Comparison of ENCODE assay signal across 8 cellular contexts in genomic region chr6:41732601-41733348, GRCh38. TPM values are rescaled to one million over a fixed set of nuclear protein-coding genes. Genes with fewer than 3 reads are reported as not detected.
DNase-seq lines count a peak whose midpoint lies in the region; ATAC-seq lines count a peak whose summit lies in the region.

No MANE protein-coding gene starts in this region.

- ATAC-seq in HG03342 (IDR thresholded peaks at IDR 0.05; ENCODE audit: unreplicated experiment): peak; percentile 41

- no peak overlapping the region for H3K23ac ChIP-seq in trophoblast cell (ENCODE audit: low read length)

- H3K36me3 ChIP-seq in trophoblast cell (ENCODE audit: control insufficient read depth in 1 of 2, insufficient read depth in 2 of 2, low read length in 2 of 2): no peaks in the 10 kb centered on the region

- intact Hi-C loops in activated CD4-positive, alpha-beta T cell treated with anti-CD3 and anti-CD28 coated beads, Interleukin-2, amount 10 ng/mL, durations not matched to agents 24 days and 14 days (cut with micrococcal nuclease): loop anchor here (10.0 kb wide), 1 partner anchor 658 kb away; the partner anchor contains the start of genes NFYA and OARD1

- H3K4me1 ChIP-seq in trophoblast cell (ENCODE audit: control insufficient read depth in 1 of 2, insufficient read depth in 2 of 2, low read length in 2 of 2): peaks cover 19 to 22% of the 10 kb centered on the region in 2 experiments

- no peak overlapping the region for H2BK120ac ChIP-seq in trophoblast cell (ENCODE audit: insufficient read depth, low read length, poor library complexity)

- H3K36me3 Mint-ChIP-seq in activated CD4-positive, alpha-beta T cell treated with anti-CD3 and anti-CD28 coated beads, Interleukin-2, amount 10 ng/mL, durations not matched to agents 24 days and 14 days (ENCODE audit: low read depth): no peaks in the 10 kb centered on the region

- H3K4me2 ChIP-seq in trophoblast cell (ENCODE audit: low read length): peak overlapping the region; percentile 17

- no peak overlapping the region for H3K18ac ChIP-seq in trophoblast cell (ENCODE audit: low read length)

- H4K91ac ChIP-seq in trophoblast cell (ENCODE audit: low read depth, low read length): peak overlapping the region; percentile 20

- H3K27me3 ChIP-seq in trophoblast cell (ENCODE audit: insufficient read depth, low read length): no peaks in the 10 kb centered on the region

- peaks cover 40% of the 10 kb centered on the region for H3K4me1 Mint-ChIP-seq in activated CD4-positive, alpha-beta T cell treated with anti-CD3 and anti-CD28 coated beads, Interleukin-2, amount 10 ng/mL, durations not matched to agents 24 days and 14 days

- no peaks in the 10 kb centered on the region for H3K27me3 Mint-ChIP-seq in activated CD4-positive, alpha-beta T cell treated with anti-CD3 and anti-CD28 coated beads, Interleukin-2, amount 10 ng/mL, durations not matched to agents 24 days and 14 days

- H3K4me3 Mint-ChIP-seq in activated CD4-positive, alpha-beta T cell treated with anti-CD3 and anti-CD28 coated beads, Interleukin-2, amount 10 ng/mL, durations not matched to agents 24 days and 14 days: peak overlapping the region; percentile 86

- peak; percentile 53 for DNase-seq in NCI-H748 (lab: John Stamatoyannopoulos, UW; ENCODE audit: unreplicated experiment)
- DNase-seq in NCI-H748 treated with DMSO at 0.1 percent for 48 hours (lab: John Stamatoyannopoulos, UW): no peak
- peak; percentile 89 for DNase-seq in activated CD4-positive, alpha-beta T cell treated with anti-CD3 and anti-CD28 coated beads, Interleukin-2, amount 10 ng/mL, durations not matched to agents 24 days and 14 days
- DNase-seq in effector CD8-positive, alpha-beta T cell (lab: John Stamatoyannopoulos, UW): peak; percentile 39
- no peak for DNase-seq in trophoblast cell
- DNase-seq in GOT3 (lab: John Stamatoyannopoulos, UW): no peak
- DNase-seq in epidermal melanocyte (ENCODE audit: insufficient read length, low spot score): no peak

- WGBS in trophoblast cell (ENCODE audit: extremely low coverage, insufficient coverage, insufficient read length): no CpG with 5 or more reads among the region's 8 CpGs

- H3K79me1 ChIP-seq in trophoblast cell (ENCODE audit: low read length): peaks cover 20% of the 10 kb centered on the region

- H4K8ac ChIP-seq in trophoblast cell (ENCODE audit: low read depth, low read length): no peak overlapping the region

- peak overlapping the region; percentile 5 for H2BK12ac ChIP-seq in trophoblast cell (ENCODE audit: low read length)

- H4K12ac ChIP-seq in trophoblast cell (ENCODE audit: low read depth, low read length): no peak overlapping the region

- no peaks in the 10 kb centered on the region for H3K9me3 Mint-ChIP-seq in activated CD4-positive, alpha-beta T cell treated with anti-CD3 and anti-CD28 coated beads, Interleukin-2, amount 10 ng/mL, durations not matched to agents 24 days and 14 days

- H3K27ac Mint-ChIP-seq in activated CD4-positive, alpha-beta T cell treated with anti-CD3 and anti-CD28 coated beads, Interleukin-2, amount 10 ng/mL, durations not matched to agents 24 days and 14 days: peak overlapping the region; percentile 43

- H2AFZ ChIP-seq in trophoblast cell (ENCODE audit: insufficient read depth, low read length, poor library complexity): peak overlapping the region; percentile 15

- no peak overlapping the region for H3K4ac ChIP-seq in trophoblast cell (ENCODE audit: low read depth, low read length)

- peak overlapping the region; percentile 27 for H2AK5ac ChIP-seq in trophoblast cell (ENCODE audit: low read length)

- H3K9me3 ChIP-seq in trophoblast cell (ENCODE audit: insufficient read depth, low read depth, low read length): no peaks in the 10 kb centered on the region

- no peak overlapping the region for H3K4me3 ChIP-seq in trophoblast cell (ENCODE audit: low read depth, low read length)

- peak overlapping the region; percentile 9 for H3K9ac ChIP-seq in trophoblast cell (ENCODE audit: low read length)

- H3K14ac ChIP-seq in trophoblast cell (ENCODE audit: low read length): no peak overlapping the region

- H2BK5ac ChIP-seq in trophoblast cell (ENCODE audit: low read depth, low read length, poor library complexity): no peak overlapping the region

- H3K27ac ChIP-seq in trophoblast cell (ENCODE audit: low read depth, low read length): no peak overlapping the region

- H3K79me2 ChIP-seq in trophoblast cell (ENCODE audit: control insufficient read depth, insufficient read depth, low read length, poor library complexity): peaks cover 8% of the 10 kb centered on the region

RNA-seq across cellular contexts. Expression of gene TFEB, which starts 2.6 kb away (rescaled TPM):
- 14.1 and 14.9 TPM in 2 replicates for total RNA-seq in activated CD4-positive, alpha-beta T cell treated with anti-CD3 and anti-CD28 coated beads, Interleukin-2, amount 10 ng/mL, durations not matched to agents 24 days and 14 days
- 25.4 and 27.9 TPM in 2 replicates for polyA plus RNA-seq in trophoblast cell (2013)

RNA-seq across cellular contexts. Expression of gene PGC, which starts 14.4 kb away (rescaled TPM):
- not detected in 2 replicates for total RNA-seq in activated CD4-positive, alpha-beta T cell treated with anti-CD3 and anti-CD28 coated beads, Interleukin-2, amount 10 ng/mL, durations not matched to agents 24 days and 14 days
- polyA plus RNA-seq in trophoblast cell (2013): 14.2 and 17.6 TPM in 2 replicates

RNA-seq across cellular contexts. Expression of gene FRS3, which starts 46.9 kb away (rescaled TPM):
- total RNA-seq in activated CD4-positive, alpha-beta T cell treated with anti-CD3 and anti-CD28 coated beads, Interleukin-2, amount 10 ng/mL, durations not matched to agents 24 days and 14 days: 4.7 and 6.8 TPM in 2 replicates
- 3.6 and 4.1 TPM in 2 replicates for polyA plus RNA-seq in trophoblast cell (2013)

RNA-seq across cellular contexts. Expression of gene PRICKLE4, which starts 47.8 kb away (rescaled TPM):
- total RNA-seq in activated CD4-positive, alpha-beta T cell treated with anti-CD3 and anti-CD28 coated beads, Interleukin-2, amount 10 ng/mL, durations not matched to agents 24 days and 14 days: not detected in 2 replicates
- 0.29 and 0.36 TPM in 2 replicates for polyA plus RNA-seq in trophoblast cell (2013)

RNA-seq across cellular contexts. Expression of gene TOMM6, which starts 54.7 kb away (rescaled TPM):
- total RNA-seq in activated CD4-positive, alpha-beta T cell treated with anti-CD3 and anti-CD28 coated beads, Interleukin-2, amount 10 ng/mL, durations not matched to agents 24 days and 14 days: 367 and 376 TPM in 2 replicates
- polyA plus RNA-seq in trophoblast cell (2013): 214 and 233 TPM in 2 replicates

Comparison
In these comparisons a context has a peak if more than half of its experiments do, and no peak if none do; other contexts are left out.
1. DNase-seq: peak in NCI-H748 (single experiment), activated CD4-positive, alpha-beta T cell treated with anti-CD3 and anti-CD28 coated beads, Interleukin-2, amount 10 ng/mL, durations not matched to agents 24 days and 14 days (single experiment) and effector CD8-positive, alpha-beta T cell (single experiment); none in NCI-H748 treated with DMSO at 0.1 percent for 48 hours (single experiment), trophoblast cell (0 of 2), GOT3 (single experiment) and epidermal melanocyte (single experiment).